Comparison of ENCODE assay signal across 8 cellular contexts in genomic region chr16:106623-107324, GRCh38. TPM values are rescaled to one million over a fixed set of nuclear protein-coding genes. Genes with fewer than 3 reads are reported as not detected.
DNase-seq lines count a peak whose midpoint lies in the region; ATAC-seq and TF ChIP-seq lines count a peak whose summit lies in the region.

No MANE protein-coding gene starts in this region.

- no peaks in the 10 kb centered on the region for H3K4me1 Mint-ChIP-seq in Calu3 (ENCODE audit: low read depth, unreplicated experiment)
- peaks cover 0 to 7% (median 4%) of the 10 kb centered on the region in 7 donors for H3K4me1 Mint-ChIP-seq in naive thymus-derived CD4-positive, alpha-beta T cell

- H3K27me3 Mint-ChIP-seq in Calu3 (ENCODE audit: unreplicated experiment) = no peaks in the 10 kb centered on the region
- H3K27me3 Mint-ChIP-seq in naive thymus-derived CD4-positive, alpha-beta T cell = no peaks in the 10 kb centered on the region

- H3K4me3 Mint-ChIP-seq in Calu3 (ENCODE audit: low read depth, unreplicated experiment) = no peak overlapping the region
- no peak overlapping the region for H3K4me3 Mint-ChIP-seq in naive thymus-derived CD4-positive, alpha-beta T cell

- CTCF ChIA-PET in Calu3 (lab: Charles Lee) = interaction anchor here (0.5 to 2.4 kb wide), 17 partner anchors 10 to 389 kb away, joined by 3 to 32 read pairs (median 4); partner anchors contain the start of genes AXIN1, PGAP6 and POLR3K
- CTCF ChIA-PET in naive thymus-derived CD4-positive, alpha-beta T cell (lab: Charles Lee) = interaction anchor here (0.8 to 3.8 kb wide), 16 partner anchors 10 to 343 kb away, joined by 3 to 35 read pairs (median 4); partner anchors contain the start of gene HBQ1

- 46% methylated on average over 6 of the region's 6 CpGs for WGBS in HUES64

- no TSS peak for BruUV-seq in Calu3 (replicated peaks; lab: Mats Ljungman, UMichigan)

- H3K36me3 ChIP-seq in HUES64 (ENCODE audit: insufficient read depth, low read length) (peaks cover 22% of the 10 kb centered on the region), NT2/D1 (ENCODE audit: insufficient read depth, insufficient read length, low read length) (peaks cover 67% of the 10 kb centered on the region), thoracic aorta (peaks cover 7% of the 10 kb centered on the region)
- H3K36me3 ChIP-seq in naive thymus-derived CD4-positive, alpha-beta T cell (ENCODE audit: control insufficient read depth in 2 of 3, insufficient read depth in 3 of 3, low read length in 3 of 3) = peaks cover 0 to 38% (median 0%) of the 10 kb centered on the region in 3 experiments

- POLR2A ChIA-PET in naive thymus-derived CD4-positive, alpha-beta T cell (lab: Charles Lee) = interaction anchor here (0.7 to 1.7 kb wide), 4 partner anchors 11 to 255 kb away, joined by 3 to 10 read pairs (median 4); no protein-coding TSS in a partner anchor

- peak overlapping the region; percentile 11; the same call in 1 of the 2 replicates for H3K27ac ChIP-seq in HUES64 (ENCODE audit: low read depth, low read length)
- H3K27ac ChIP-seq in naive thymus-derived CD4-positive, alpha-beta T cell (ENCODE audit: low read depth, low read length) = no peak overlapping the region
- peak overlapping the region in 1 of 2 donors; percentile 43 for H3K27ac ChIP-seq in thoracic aorta

- TF ChIP-seq CTCF in Calu3 (IDR thresholded peaks at IDR 0.05; ENCODE audit: unreplicated experiment) (peak; percentile 88), thoracic aorta (IDR thresholded peaks at IDR 0.05) (peak; percentile 84)

- ATAC-seq in esophagus mucosa = peak; percentile 54
- peak; percentile 89 for ATAC-seq in naive thymus-derived CD4-positive, alpha-beta T cell
- ATAC-seq in thoracic aorta (ENCODE audit: insufficient number of reproducible peaks, low FRiP score, low read depth) = no peak
- no peak for ATAC-seq in GM18519 (IDR thresholded peaks at IDR 0.05; ENCODE audit: low FRiP score, unreplicated experiment)

- H3K9me3 ChIP-seq in HUES64 (ENCODE audit: insufficient read depth, low read depth, low read length) (no peaks in the 10 kb centered on the region), NT2/D1 (ENCODE audit: insufficient read depth, low read length) (no peaks in the 10 kb centered on the region), thoracic aorta (no peaks in the 10 kb centered on the region)
- no peaks in the 10 kb centered on the region for H3K9me3 ChIP-seq in naive thymus-derived CD4-positive, alpha-beta T cell (ENCODE audit: control insufficient read depth in 2 of 3, low read length in 3 of 3)

- H3K9ac ChIP-seq in HUES64 (ENCODE audit: low read depth, low read length) (no peak overlapping the region), NT2/D1 (ENCODE audit: insufficient read length, low read depth) (peak overlapping the region; percentile 11)

- peak; percentile 66 for DNase-seq in Calu3
- DNase-seq in NT2/D1 (ENCODE audit: low read depth, low spot score) = peak; percentile 74
- DNase-seq in activated CD8-positive, alpha-beta memory T cell treated with anti-CD3 and anti-CD28 coated beads, Interleukin-2, amount 50 U/mL, for 48 hours = peak; percentile 63
- peak in 8 of 9 donors; percentile 37 to 73 (median 64) for DNase-seq in naive thymus-derived CD4-positive, alpha-beta T cell
- DNase-seq in thoracic aorta (ENCODE audit: low spot score) = no peak

- no peaks in the 10 kb centered on the region for H3K9me3 Mint-ChIP-seq in Calu3 (ENCODE audit: low read depth, unreplicated experiment)
- H3K9me3 Mint-ChIP-seq in naive thymus-derived CD4-positive, alpha-beta T cell = peaks cover 0 to 1% (median 0%) of the 10 kb centered on the region in 11 donors

- intact Hi-C loops in Calu3 (cut with micrococcal nuclease; ENCODE audit: unreplicated experiment) = loop anchor here (1.0 kb wide), 1 partner anchor 256 kb away; no protein-coding TSS in a partner anchor
- intact Hi-C loops in naive thymus-derived CD4-positive, alpha-beta T cell (cut with micrococcal nuclease) = loop anchor here (1.0 to 2.0 kb wide), 4 partner anchors 74 to 296 kb away; partner anchors contain the start of gene HBQ1 (in 1 of the 2)

- H3K4me3 ChIP-seq in HUES64 (ENCODE audit: low read length) (no peak overlapping the region), NT2/D1 (ENCODE audit: insufficient read length, low read depth) (no peak overlapping the region), thoracic aorta (no peak overlapping the region)
- no peak overlapping the region for H3K4me3 ChIP-seq in naive thymus-derived CD4-positive, alpha-beta T cell (ENCODE audit: low read length)

- H3K4me1 ChIP-seq in HUES64 (ENCODE audit: insufficient read depth, low read length) (no peaks in the 10 kb centered on the region), NT2/D1 (ENCODE audit: insufficient read depth, insufficient read length) (peaks cover 11% of the 10 kb centered on the region), thoracic aorta (ENCODE audit: control insufficient read depth in 1 of 2, low read depth in 2 of 2) (peaks cover 19 to 26% of the 10 kb centered on the region in 2 donors)
- H3K4me1 ChIP-seq in naive thymus-derived CD4-positive, alpha-beta T cell (ENCODE audit: control insufficient read depth in 2 of 2, insufficient read depth in 2 of 2, low read length in 2 of 2) = no peaks in the 10 kb centered on the region

- H3K36me3 Mint-ChIP-seq in Calu3 (ENCODE audit: insufficient read depth, unreplicated experiment) = peaks cover 21% of the 10 kb centered on the region
- H3K36me3 Mint-ChIP-seq in naive thymus-derived CD4-positive, alpha-beta T cell = peaks cover 0 to 18% (median 3%) of the 10 kb centered on the region in 5 donors

- no peak overlapping the region for H3K27ac Mint-ChIP-seq in Calu3 (ENCODE audit: unreplicated experiment)
- H3K27ac Mint-ChIP-seq in naive thymus-derived CD4-positive, alpha-beta T cell = peak overlapping the region in 3 of 9 donors; percentile 6 to 62 (median 39)

- H3K27me3 ChIP-seq in HUES64 (ENCODE audit: insufficient read depth, low read length) = no peaks in the 10 kb centered on the region
- no peaks in the 10 kb centered on the region for H3K27me3 ChIP-seq in NT2/D1 (ENCODE audit: insufficient read depth, insufficient read length)
- H3K27me3 ChIP-seq in naive thymus-derived CD4-positive, alpha-beta T cell (ENCODE audit: control insufficient read depth in 2 of 2, insufficient read depth in 2 of 2, low read length in 2 of 2) = no peaks in the 10 kb centered on the region
- no peaks in the 10 kb centered on the region for H3K27me3 ChIP-seq in thoracic aorta (replicated peaks; ENCODE audit: insufficient read depth)

RNA-seq across cellular contexts. Expression of gene MPG, which starts 28.7 kb away (rescaled TPM):
- 40.1 and 45.6 TPM in 2 replicates for total RNA-seq in Calu3 (2022)
- 27.6 TPM for polyA plus RNA-seq in HUES64 (2013, experiment 1 of 2)
- 32.0 TPM for polyA plus RNA-seq in HUES64 (2013, experiment 2 of 2)
- 46.5 TPM for total RNA-seq in esophagus mucosa
- 10 to 100 TPM; 17.5 to 59.5 (median 25.4) TPM for total RNA-seq in naive thymus-derived CD4-positive, alpha-beta T cell
- 10 to 100 TPM; 50.5 to 52.3 TPM for polyA plus RNA-seq in naive thymus-derived CD4-positive, alpha-beta T cell
- total RNA-seq in thoracic aorta = 100 to 1,000 TPM in 1 of 2 donors, 10 to 100 TPM in 1; 93.1 to 202 TPM

RNA-seq across cellular contexts. Expression of gene NPRL3, which starts 31.7 kb away (rescaled TPM):
- total RNA-seq in Calu3 (2022) (51.8 and 53.2 TPM in 2 replicates), esophagus mucosa (20.5 TPM), thoracic aorta (10 to 100 TPM; 22.0 to 35.7 TPM)
- polyA plus RNA-seq in HUES64 (2013, experiment 1 of 2) = 26.0 TPM
- 26.8 TPM for polyA plus RNA-seq in HUES64 (2013, experiment 2 of 2)
- 10 to 100 TPM; 33.7 to 53.1 (median 38.0) TPM for total RNA-seq in naive thymus-derived CD4-positive, alpha-beta T cell
- polyA plus RNA-seq in naive thymus-derived CD4-positive, alpha-beta T cell = 10 to 100 TPM in 1 of 2 donors, 1 to 10 TPM in 1; 9.9 to 19.6 TPM

RNA-seq across cellular contexts. Expression of gene RHBDF1, which starts 34.3 kb away (rescaled TPM):
- total RNA-seq in Calu3 (2022) (47.3 and 60.2 TPM in 2 replicates), esophagus mucosa (21.8 TPM), thoracic aorta (100 to 1,000 TPM; 109 to 138 TPM)
- polyA plus RNA-seq in HUES64 (2013, experiment 1 of 2) = 17.7 TPM
- polyA plus RNA-seq in HUES64 (2013, experiment 2 of 2) = 21.6 TPM
- total RNA-seq in naive thymus-derived CD4-positive, alpha-beta T cell = 1 to 10 TPM in 1 of 5 experiments, under 1 TPM in 1, not detected in 3; 0.66 to 1.6 TPM
- not detected for polyA plus RNA-seq in naive thymus-derived CD4-positive, alpha-beta T cell

RNA-seq across cellular contexts. Expression of gene HBZ, which starts 45.7 kb away (rescaled TPM):
- total RNA-seq in Calu3 (2022) (not detected in 2 replicates), esophagus mucosa (not detected), thoracic aorta (not detected)
- polyA plus RNA-seq in HUES64 (2013, experiment 1 of 2) = not detected
- not detected for polyA plus RNA-seq in HUES64 (2013, experiment 2 of 2)
- total RNA-seq in naive thymus-derived CD4-positive, alpha-beta T cell = not detected
- not detected for polyA plus RNA-seq in naive thymus-derived CD4-positive, alpha-beta T cell

RNA-seq across cellular contexts. Expression of gene SNRNP25, which starts 53.1 kb away (rescaled TPM):
- total RNA-seq in Calu3 (2022) (37.8 and 38.7 TPM in 2 replicates), esophagus mucosa (18.8 TPM), thoracic aorta (10 to 100 TPM in 1 of 2 donors, 1 to 10 TPM in 1; 6.1 to 16.4 TPM)
- polyA plus RNA-seq in HUES64 (2013, experiment 1 of 2) = 77.2 TPM
- polyA plus RNA-seq in HUES64 (2013, experiment 2 of 2) = 64.6 TPM
- 10 to 100 TPM in 4 of 5 experiments, 1 to 10 TPM in 1; 9.8 to 57.4 (median 11.7) TPM for total RNA-seq in naive thymus-derived CD4-positive, alpha-beta T cell
- 10 to 100 TPM; 20.5 to 21.5 TPM for polyA plus RNA-seq in naive thymus-derived CD4-positive, alpha-beta T cell

Comparison
In these comparisons a context has a peak if more than half of its experiments do, and no peak if none do; other contexts are left out.
1. ATAC-seq: peak in esophagus mucosa (single experiment) and naive thymus-derived CD4-positive, alpha-beta T cell (single experiment); none in thoracic aorta (single experiment) and GM18519 (single experiment).